ENCODE assay signal across 9 cellular contexts in the genomic region with DNA sequence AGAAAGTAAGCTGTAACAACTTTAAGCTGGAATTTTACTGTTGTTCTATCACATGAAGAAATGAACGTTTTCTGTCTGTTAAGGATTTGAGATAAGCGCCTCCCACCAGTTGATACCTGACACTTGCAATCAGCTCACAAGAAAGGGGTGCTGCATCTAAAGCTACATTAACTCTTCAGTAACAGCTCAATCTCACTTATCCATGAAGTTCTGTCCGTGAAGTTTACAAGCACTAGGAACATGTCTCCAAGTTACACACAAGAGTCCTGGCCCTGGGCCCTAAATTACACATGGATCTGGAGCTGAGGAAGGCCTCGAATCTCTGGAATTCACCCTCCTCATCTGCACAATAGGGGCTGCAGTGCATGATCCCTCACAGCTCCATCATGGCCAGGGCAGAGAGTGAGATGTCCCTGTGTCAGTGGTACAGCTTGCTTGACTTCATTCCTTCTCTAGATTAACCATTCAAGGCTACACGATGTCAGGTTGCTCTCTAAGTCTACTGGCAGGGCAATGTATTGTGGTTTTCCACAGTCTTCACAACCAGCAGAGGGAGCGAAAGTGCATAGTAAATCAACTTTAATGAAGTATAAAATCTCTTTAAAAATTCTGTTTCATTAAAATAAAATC.
A peak's percentile ranks its signal among the peaks of the same experiment; 100 is the strongest.
DNase-seq lines count a peak whose midpoint lies in the region; ATAC-seq, FAIRE-seq and TF ChIP-seq lines count a peak whose summit lies in the region.
"Had no signal": no experiment of that assay in that cellular context is flagged by ENCODE, and none has a peak within 500 bp of the region (broad histone marks: within the 10 kb centered on the region; RNA-seq: fewer than 3 reads in every experiment).

No MANE protein-coding gene starts in this region.

- H3K4me3 Mint-ChIP-seq in endothelial cell (ENCODE audit: unreplicated experiment), result no peak overlapping the region
- H3K4me3 Mint-ChIP-seq in CD4-positive, alpha-beta memory T cell, result no peak overlapping the region

- TF ChIP-seq CTCF in GM12865 (IDR thresholded peaks at IDR 0.05; ENCODE audit: insufficient read depth, low read depth, low read length, missing control alignments) (peak; percentile 12), endothelial cell (IDR thresholded peaks at IDR 0.05; ENCODE audit: unreplicated experiment) (no peak), pancreas (IDR thresholded peaks at IDR 0.05) (no peak), gastroesophageal sphincter (IDR thresholded peaks at IDR 0.05) (peak in 1 of 4 experiments; percentile 17)

- no peaks in the 10 kb centered on the region for H3K36me3 Mint-ChIP-seq in endothelial cell (ENCODE audit: low read depth, unreplicated experiment)
- no peaks in the 10 kb centered on the region for H3K36me3 Mint-ChIP-seq in CD4-positive, alpha-beta memory T cell

- H3K27ac Mint-ChIP-seq in endothelial cell (ENCODE audit: unreplicated experiment), result no peak overlapping the region
- H3K27ac Mint-ChIP-seq in CD4-positive, alpha-beta memory T cell, result no peak overlapping the region

- DNase-seq in GM12865 (ENCODE audit: low read depth) (peak; percentile 18), NCI-H226 (peak; percentile 32), endothelial cell (ENCODE audit: low spot score) (peak; percentile 9), pancreas (no peak), posterior vena cava (ENCODE audit: low spot score) (no peak)
- no peak for DNase-seq in CD4-positive, alpha-beta memory T cell
- DNase-seq: NCI-H146 had no signal

- CTCF ChIA-PET in CD4-positive, alpha-beta memory T cell (lab: Charles Lee; ENCODE audit: partially characterized antibody), result no interaction called here

- H3K9me3 ChIP-seq in pancreas, result no peaks in the 10 kb centered on the region
- no peaks in the 10 kb centered on the region for H3K9me3 ChIP-seq in gastroesophageal sphincter
- no peaks in the 10 kb centered on the region for H3K9me3 ChIP-seq in CD4-positive, alpha-beta memory T cell (ENCODE audit: control insufficient read depth in 1 of 2, low read length in 2 of 2)

- H3K4me3 ChIP-seq in GM12865 (ENCODE audit: low read depth, low read length), result no peak overlapping the region
- H3K4me3 ChIP-seq in pancreas, result no peak overlapping the region
- no peak overlapping the region for H3K4me3 ChIP-seq in gastroesophageal sphincter
- H3K4me3 ChIP-seq in CD4-positive, alpha-beta memory T cell (ENCODE audit: low read length in 2 of 2), result no peak overlapping the region

- ATAC-seq in pancreas (peak; percentile 45 to 76 (median 70)), gastroesophageal sphincter (no peak), HG02610 (IDR thresholded peaks at IDR 0.05; ENCODE audit: unreplicated experiment) (no peak)

- H3K27ac ChIP-seq in pancreas (no peak overlapping the region), gastroesophageal sphincter (no peak overlapping the region)
- H3K27ac ChIP-seq in CD4-positive, alpha-beta memory T cell (ENCODE audit: low read depth, low read length), result no peak overlapping the region

- H3K4me1 Mint-ChIP-seq in endothelial cell (ENCODE audit: unreplicated experiment), result no peaks in the 10 kb centered on the region
- H3K4me1 Mint-ChIP-seq in CD4-positive, alpha-beta memory T cell, result no peaks in the 10 kb centered on the region

- H3K27me3 Mint-ChIP-seq in endothelial cell (ENCODE audit: unreplicated experiment), result no peaks in the 10 kb centered on the region
- H3K27me3 Mint-ChIP-seq in CD4-positive, alpha-beta memory T cell, result peaks cover 2 to 3% of the 10 kb centered on the region in 2 donors

- no peak for TF ChIP-seq POLR2A in gastroesophageal sphincter (IDR thresholded peaks at IDR 0.05)

- H3K4me1 ChIP-seq in pancreas (peaks cover 0 to 8% (median 4%) of the 10 kb centered on the region in 3 donors), gastroesophageal sphincter (peaks cover 0 to 17% (median 0%) of the 10 kb centered on the region in 3 donors)
- H3K4me1 ChIP-seq in CD4-positive, alpha-beta memory T cell (ENCODE audit: insufficient read depth, low read length), result no peaks in the 10 kb centered on the region

- TF ChIP-seq EP300 in gastroesophageal sphincter (IDR thresholded peaks at IDR 0.05), result no peak

- H3K36me3 ChIP-seq in pancreas (no peaks in the 10 kb centered on the region), gastroesophageal sphincter (no peaks in the 10 kb centered on the region)
- no peaks in the 10 kb centered on the region for H3K36me3 ChIP-seq in CD4-positive, alpha-beta memory T cell (ENCODE audit: insufficient read depth, low read length)

- H3K27me3 ChIP-seq in pancreas, result no peaks in the 10 kb centered on the region
- H3K27me3 ChIP-seq in gastroesophageal sphincter, result peaks cover 4% of the 10 kb centered on the region
- no peaks in the 10 kb centered on the region for H3K27me3 ChIP-seq in CD4-positive, alpha-beta memory T cell (ENCODE audit: insufficient read depth, low read length)

- intact Hi-C loops in pancreas (cut with DNase I), result no loop called here
- intact Hi-C loops in posterior vena cava (cut with DNase I), result no loop called here
- intact Hi-C loops in CD4-positive, alpha-beta memory T cell (cut with micrococcal nuclease), result no loop called here

- WGBS in pancreas, 2 donors, result 34 to 44% methylated on average over 6 of the region's 6 CpGs
- WGBS in gastroesophageal sphincter (ENCODE audit: low coverage in 1 of 2), 2 donors, result 12 to 35% methylated on average over 3 to 5 of the region's 6 CpGs

- FAIRE-seq in pancreas (lab: Jason Lieb, UNC), result no peak

- H3K9me3 Mint-ChIP-seq in endothelial cell (ENCODE audit: unreplicated experiment), result no peaks in the 10 kb centered on the region
- peaks cover 0 to 2% (median 0%) of the 10 kb centered on the region in 8 donors for H3K9me3 Mint-ChIP-seq in CD4-positive, alpha-beta memory T cell

- POLR2A ChIA-PET in CD4-positive, alpha-beta memory T cell (lab: Charles Lee; ENCODE audit: partially characterized antibody), result no interaction called here

Comparison
In these comparisons a context has a peak if more than half of its experiments do, and no peak if none do; other contexts are left out.
1. DNase-seq: peak in GM12865 (single experiment), NCI-H226 (single experiment) and endothelial cell (single experiment); none in pancreas (0 of 6), posterior vena cava (single experiment) and CD4-positive, alpha-beta memory T cell (0 of 5).
2. ATAC-seq: peak in pancreas (4 of 4); none in gastroesophageal sphincter (single experiment) and HG02610 (single experiment).